Comparison of ENCODE assay signal across 8 cellular contexts in the genomic region with DNA sequence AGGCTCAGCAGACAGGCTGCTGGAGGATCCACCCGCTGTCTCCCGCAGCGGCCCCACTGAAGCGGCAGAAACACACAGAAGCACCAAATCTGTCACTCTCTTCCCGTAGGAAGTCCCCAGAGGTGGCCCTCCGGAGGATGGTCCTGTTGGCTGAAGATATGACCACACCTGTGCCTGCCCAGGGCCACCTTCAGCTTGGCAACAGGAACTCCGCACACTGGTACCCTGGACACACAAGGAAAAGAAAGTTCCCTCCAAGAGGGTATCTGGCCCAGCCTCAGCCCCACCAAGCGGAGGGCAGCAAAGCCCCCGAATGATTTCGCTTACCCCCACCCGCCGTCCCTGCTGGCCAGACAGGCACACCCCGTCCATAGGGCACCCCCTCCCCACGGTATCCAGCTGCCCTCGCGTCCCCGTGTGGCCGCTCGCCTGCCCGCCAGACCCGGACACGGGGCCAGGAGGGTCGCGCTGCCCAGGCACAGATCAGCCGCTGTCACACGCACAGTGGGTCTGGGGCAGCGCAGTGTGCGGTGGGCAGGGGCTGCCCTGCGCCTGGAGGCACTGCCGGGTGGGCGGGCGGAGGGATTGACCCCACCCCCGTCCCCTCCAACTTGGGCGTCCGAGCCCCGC. TPM values are rescaled to one million over a fixed set of nuclear protein-coding genes. Genes with fewer than 3 reads are reported as not detected.
DNase-seq lines count a peak whose midpoint lies in the region; ATAC-seq and TF ChIP-seq lines count a peak whose summit lies in the region.

No MANE protein-coding gene starts in this region.

- ATAC-seq in HG02571 (IDR thresholded peaks at IDR 0.05; ENCODE audit: unreplicated experiment) (peak; percentile 2), HG03342 (IDR thresholded peaks at IDR 0.05; ENCODE audit: unreplicated experiment) (no peak), HG02623 (IDR thresholded peaks at IDR 0.05; ENCODE audit: unreplicated experiment) (no peak)

- no peak for TF ChIP-seq EP300 in transverse colon (IDR thresholded peaks at IDR 0.05; ENCODE audit: low read depth)

- DNase-seq in AG04450 (ENCODE audit: low read depth, low spot score), result no peak
- peak; percentile 28 for DNase-seq in kidney tubule cell (ENCODE audit: low spot score)
- DNase-seq in transverse colon, result no peak
- no peak for DNase-seq in NCI-H2196 treated with DMSO at 0.1 percent for 48 hours (lab: John Stamatoyannopoulos, UW; ENCODE audit: unreplicated experiment)

- intact Hi-C loops in transverse colon (cut with DNase I; ENCODE audit: low total_unique reads), result no loop called here

- H3K4me3 ChIP-seq in AG04450 (ENCODE audit: low read depth, low read length) (peak overlapping the region; percentile 70), transverse colon (peak overlapping the region; percentile 56 to 78 (median 58))

- WGBS in transverse colon (ENCODE audit: low coverage in 1 of 2), 2 donors, result 30% methylated on average over 31 of the region's 36 CpGs; no CpG with 5 or more reads in 1 of the 2 donors

- no peak overlapping the region for H3K27ac ChIP-seq in AG04450 (ENCODE audit: low read depth, low read length)
- H3K27ac ChIP-seq in angular gyrus (ENCODE audit: low read depth, low read length), result peak overlapping the region; percentile 76
- peak overlapping the region; percentile 85 to 94 (median 91) for H3K27ac ChIP-seq in transverse colon

- CTCF ChIA-PET in AG04450 (lab: Charles Lee), result no interaction called here

- TF ChIP-seq POLR2A in transverse colon (IDR thresholded peaks at IDR 0.05), result no peak

- H3K27me3 ChIP-seq in AG04450 (ENCODE audit: control insufficient read depth, insufficient read depth, low read length), result no peaks in the 10 kb centered on the region
- no peaks in the 10 kb centered on the region for H3K27me3 ChIP-seq in transverse colon

- H3K4me1 ChIP-seq in transverse colon, result peaks cover 7 to 22% (median 19%) of the 10 kb centered on the region in 4 donors

- H3K36me3 ChIP-seq in transverse colon, result no peaks in the 10 kb centered on the region

- in situ Hi-C loops in transverse colon (cut with MboI; ENCODE audit: low pct_ligation_motif_present in 1 of 4, low pct_unique_long_range_greater_than_20kb in 1 of 4, low sequenced_read_pairs in 3 of 4), result no loop called here

- POLR2A ChIA-PET in AG04450 (lab: Yijun Ruan, JAX), result interaction anchor here (1.1 kb wide), 2 partner anchors 8 to 12 kb away, joined by 3 read pairs; no protein-coding TSS in a partner anchor

- TF ChIP-seq CTCF in AG04450 (IDR thresholded peaks at IDR 0.05; ENCODE audit: low read depth, low read length) (no peak), transverse colon (IDR thresholded peaks at IDR 0.05) (no peak)

- no peaks in the 10 kb centered on the region; the same call in 1 of the 2 replicates for H3K9me3 ChIP-seq in AG04450 (ENCODE audit: control insufficient read depth, insufficient read depth, low read length)
- H3K9me3 ChIP-seq in transverse colon, result no peaks in the 10 kb centered on the region

RNA-seq across cellular contexts. Expression of a gene that starts 7.0 kb away (rescaled TPM):
- polyA plus RNA-seq in AG04450 (2011; rRNA removed), result 2.5 and 4.3 TPM in 2 replicates
- 0.78 and 1.3 TPM in 2 replicates for polyA minus RNA-seq in AG04450 (2011; rRNA and poly(A)+ RNA removed)
- total RNA-seq in transverse colon, result 100 to 1,000 TPM; 131 to 247 (median 213) TPM

RNA-seq across cellular contexts. Expression of a gene that starts 7.2 kb away (rescaled TPM):
- polyA plus RNA-seq in AG04450 (2011; rRNA removed), result 0.32 and 0.67 TPM in 2 replicates
- not detected in 2 replicates for polyA minus RNA-seq in AG04450 (2011; rRNA and poly(A)+ RNA removed)
- total RNA-seq in transverse colon, result 10 to 100 TPM; 14.8 to 89.0 (median 16.6) TPM

RNA-seq across cellular contexts. Expression of a gene that starts 8.5 kb away (rescaled TPM):
- polyA plus RNA-seq in AG04450 (2011; rRNA removed), result 7.3 and 8.4 TPM in 2 replicates
- polyA minus RNA-seq in AG04450 (2011; rRNA and poly(A)+ RNA removed), result 6.8 and 6.9 TPM in 2 replicates
- 10 to 100 TPM; 28.4 to 60.6 (median 43.2) TPM for total RNA-seq in transverse colon

RNA-seq across cellular contexts. Expression of a gene that starts 30.4 kb away (rescaled TPM):
- polyA plus RNA-seq in AG04450 (2011; rRNA removed), result 0.86 and 1.5 TPM in 2 replicates
- 0.48 and 0.83 TPM in 2 replicates for polyA minus RNA-seq in AG04450 (2011; rRNA and poly(A)+ RNA removed)
- 1 to 10 TPM; 2.3 to 8.4 (median 3.1) TPM for total RNA-seq in transverse colon

RNA-seq across cellular contexts. Expression of a gene that starts 32.4 kb away (rescaled TPM):
- 44.7 and 58.7 TPM in 2 replicates for polyA plus RNA-seq in AG04450 (2011; rRNA removed)
- polyA minus RNA-seq in AG04450 (2011; rRNA and poly(A)+ RNA removed), result 57.0 and 71.2 TPM in 2 replicates
- 10 to 100 TPM; 31.0 to 57.1 (median 33.9) TPM for total RNA-seq in transverse colon
